ENCODE assay signal across 8 cellular contexts in the genomic region with DNA sequence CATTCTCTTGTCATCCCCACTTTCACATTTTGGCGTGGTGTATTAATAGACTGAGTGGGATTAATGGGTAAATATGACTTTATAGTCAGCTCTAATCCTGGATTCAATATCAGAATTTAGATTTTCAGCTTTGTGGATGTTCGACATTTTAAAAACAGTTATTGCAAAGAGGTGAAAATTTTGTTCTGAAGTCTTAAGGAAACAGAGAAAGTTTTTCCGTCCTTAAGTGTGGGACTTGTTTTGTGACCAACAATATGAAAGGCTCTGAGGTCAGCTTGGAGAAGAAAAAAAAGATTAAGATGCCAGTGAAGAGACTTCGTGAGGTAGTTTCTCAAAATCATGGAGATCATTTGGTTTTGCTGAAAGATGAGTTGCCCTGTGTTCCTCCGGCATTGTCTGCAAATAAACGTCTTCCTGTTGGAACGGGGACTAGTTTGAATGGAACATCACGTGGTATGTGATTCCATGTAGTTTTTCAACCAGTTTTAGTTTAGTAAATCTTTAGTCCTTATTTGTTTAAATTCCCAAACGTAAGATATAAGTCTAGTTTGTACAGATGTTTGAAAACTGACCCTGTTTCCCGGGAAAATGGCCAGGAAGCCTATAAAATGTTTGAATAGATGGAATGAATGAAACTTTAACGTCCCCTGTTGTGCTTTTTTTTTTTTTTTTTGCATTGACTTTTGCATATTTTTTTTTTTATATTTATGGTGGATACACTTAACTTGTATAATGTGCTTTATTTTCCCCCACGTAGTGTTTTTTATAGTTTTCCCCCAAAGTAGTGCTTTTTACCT. TPM values are rescaled to one million over a fixed set of nuclear protein-coding genes. Genes with fewer than 3 reads are reported as not detected.
A peak's percentile ranks its signal among the peaks of the same experiment; 100 is the strongest.
DNase-seq lines count a peak whose midpoint lies in the region; ATAC-seq, FAIRE-seq and TF ChIP-seq lines count a peak whose summit lies in the region.

No MANE protein-coding gene starts in this region.

- H3K27ac Mint-ChIP-seq in activated T-helper 17 cell treated with anti-CD3 and anti-CD28 coated beads, Interleukin-2, amount 50 U/mL, for 72 hours = peak overlapping the region; percentile 93

- H3K4me3 ChIP-seq in parathyroid adenoma (ENCODE audit: low read depth, low read length) = peak overlapping the region; percentile 98

- DNase-seq in AG08396 (ENCODE audit: low spot score) = peak; percentile 24
- no peak for DNase-seq in GM12892 (ENCODE audit: insufficient read length)
- DNase-seq in NCI-H2196 (lab: John Stamatoyannopoulos, UW; ENCODE audit: unreplicated experiment) = peak; percentile 27
- peak; percentile 51 for DNase-seq in glomerular visceral epithelial cell (ENCODE audit: extremely low spot score)
- no peak for DNase-seq in GM10248 (ENCODE audit: extremely low spot score)
- DNase-seq in OCI-M2 (lab: John Stamatoyannopoulos, UW; ENCODE audit: unreplicated experiment) = no peak

- H3K27me3 Mint-ChIP-seq in activated T-helper 17 cell treated with anti-CD3 and anti-CD28 coated beads, Interleukin-2, amount 50 U/mL, for 72 hours = no peaks in the 10 kb centered on the region

- H3K79me2 ChIP-seq in parathyroid adenoma = peaks cover 6% of the 10 kb centered on the region

- peak overlapping the region; percentile 90 for H3K27ac ChIP-seq in parathyroid adenoma

- ATAC-seq in activated T-helper 17 cell treated with anti-CD3 and anti-CD28 coated beads, Interleukin-2, amount 50 U/mL, for 72 hours (replicated peaks) = no peak

- POLR2A ChIA-PET in GM10248 (lab: Yijun Ruan, JAX) = interaction anchor here (1.0 kb wide), 1 partner anchor 130 kb away, joined by 3 read pairs; a partner anchor contains a TSS

- CTCF ChIA-PET in GM10248 (lab: Yijun Ruan, JAX) = interaction anchor here (0.9 to 1.5 kb wide), 3 partner anchors 27 to 627 kb away, joined by 3 to 4 read pairs (median 4); no protein-coding TSS in a partner anchor

- peaks cover 26% of the 10 kb centered on the region for H3K4me1 Mint-ChIP-seq in activated T-helper 17 cell treated with anti-CD3 and anti-CD28 coated beads, Interleukin-2, amount 50 U/mL, for 72 hours

- no peaks in the 10 kb centered on the region for H3K27me3 ChIP-seq in parathyroid adenoma (ENCODE audit: control insufficient read depth, insufficient read depth, low read length)

- peak; percentile 5 for FAIRE-seq in GM12892 (lab: Jason Lieb, UNC)

- peaks cover 4% of the 10 kb centered on the region for H3K4me1 ChIP-seq in parathyroid adenoma

- H3K36me3 ChIP-seq in parathyroid adenoma (ENCODE audit: control insufficient read depth, insufficient read depth, low read length) = no peaks in the 10 kb centered on the region

- TF ChIP-seq POLR2A in GM12892 (IDR thresholded peaks at IDR 0.05; ENCODE audit: low read depth, low read length) = no peak

- peak overlapping the region; percentile 2 for H3K9ac ChIP-seq in parathyroid adenoma

- no peaks in the 10 kb centered on the region for H3K9me3 ChIP-seq in parathyroid adenoma (ENCODE audit: control insufficient read depth, low read length)

- no peak for TF ChIP-seq CTCF in parathyroid adenoma (IDR thresholded peaks at IDR 0.05)
- TF ChIP-seq CTCF in GM10248 (IDR thresholded peaks at IDR 0.05; ENCODE audit: control extremely low read depth, extremely low read depth, low read depth, missing control alignments) = no peak

- peak overlapping the region; percentile 94 for H2AFZ ChIP-seq in parathyroid adenoma

- H3K4me3 Mint-ChIP-seq in activated T-helper 17 cell treated with anti-CD3 and anti-CD28 coated beads, Interleukin-2, amount 50 U/mL, for 72 hours = peak overlapping the region; percentile 86

- H3K9me3 Mint-ChIP-seq in activated T-helper 17 cell treated with anti-CD3 and anti-CD28 coated beads, Interleukin-2, amount 50 U/mL, for 72 hours = no peaks in the 10 kb centered on the region

- H3K4me2 ChIP-seq in parathyroid adenoma (ENCODE audit: low read length) = peak overlapping the region; percentile 90

- H3K36me3 Mint-ChIP-seq in activated T-helper 17 cell treated with anti-CD3 and anti-CD28 coated beads, Interleukin-2, amount 50 U/mL, for 72 hours (ENCODE audit: low read depth) = peaks cover 65% of the 10 kb centered on the region

RNA-seq across cellular contexts. Expression of a gene that starts 0.7 kb away (rescaled TPM):
- 16.9 TPM for polyA plus RNA-seq in GM12892 (2012; ENCODE audit: missing spikeins)
- 10 to 100 TPM; 39.7 to 40.6 TPM for total RNA-seq in activated T-helper 17 cell treated with anti-CD3 and anti-CD28 coated beads, Interleukin-2, amount 50 U/mL, for 72 hours

RNA-seq across cellular contexts. Expression of a gene that starts 0.9 kb away (rescaled TPM):
- polyA plus RNA-seq in GM12892 (2012; ENCODE audit: missing spikeins) = 74.7 TPM
- total RNA-seq in activated T-helper 17 cell treated with anti-CD3 and anti-CD28 coated beads, Interleukin-2, amount 50 U/mL, for 72 hours = 10 to 100 TPM; 31.9 to 39.8 TPM

RNA-seq across cellular contexts. Expression of a gene that starts 32.5 kb away (rescaled TPM):
- polyA plus RNA-seq in GM12892 (2012; ENCODE audit: missing spikeins) = not detected
- total RNA-seq in activated T-helper 17 cell treated with anti-CD3 and anti-CD28 coated beads, Interleukin-2, amount 50 U/mL, for 72 hours = not detected

Comparison
In these comparisons a context has a peak if more than half of its experiments do, and no peak if none do; other contexts are left out.
1. DNase-seq: peak in AG08396 (single experiment), NCI-H2196 (single experiment) and glomerular visceral epithelial cell (single experiment); none in GM12892 (single experiment), GM10248 (single experiment) and OCI-M2 (single experiment).